In genomic region chr1:43622901-43623780, GRCh38 we compare ENCODE assay signal across 27 cellular contexts. TPM values are rescaled to one million over a fixed set of nuclear protein-coding genes. Genes with fewer than 3 reads are reported as not detected.
DNase-seq lines count a peak whose midpoint lies in the region; ATAC-seq and TF ChIP-seq lines count a peak whose summit lies in the region.
"Had no signal": no experiment of that assay in that cellular context is flagged by ENCODE, and none has a peak within 500 bp of the region (broad histone marks: within the 10 kb centered on the region; RNA-seq: fewer than 3 reads in every experiment).

No MANE protein-coding gene starts in this region.

- H3F3A ChIP-seq in smooth muscle cell (ENCODE audit: low read depth), result no peaks in the 10 kb centered on the region

- H3K9me3 Mint-ChIP-seq in Calu3 (ENCODE audit: low read depth, unreplicated experiment), result no peaks in the 10 kb centered on the region
- H3K9me3 Mint-ChIP-seq in glutamatergic neuron (ENCODE audit: unreplicated experiment), result peaks cover 1% of the 10 kb centered on the region
- no peaks in the 10 kb centered on the region for H3K9me3 Mint-ChIP-seq in T-helper 2 cell treated with Interferon-gamma antibody and Interleukin-4, amounts not matched to agents 5 μg/mL and 100 μg/mL, for 36 hours
- H3K9me3 Mint-ChIP-seq: dendritic cell treated with granulocyte-macrophage colony-stimulating factor and Interleukin-4, amounts not matched to agents 40 ng/mL and 50 ng/mL, for 4 days; HFFc6; immature natural killer cell had no signal

- H3K4me1 ChIP-seq in smooth muscle cell (ENCODE audit: low read depth), result no peaks in the 10 kb centered on the region
- peaks cover 0 to 5% (median 0%) of the 10 kb centered on the region in 4 donors for H3K4me1 ChIP-seq in tibial nerve
- H3K4me1 ChIP-seq: esophagus squamous epithelium, gastroesophageal sphincter, SJCRH30, upper lobe of right lung had no signal

- no peaks in the 10 kb centered on the region for H3K9me3 ChIP-seq in smooth muscle cell (replicated peaks; ENCODE audit: low read depth)
- no peaks in the 10 kb centered on the region for H3K9me3 ChIP-seq in tibial nerve
- H3K9me3 ChIP-seq: esophagus squamous epithelium, gastroesophageal sphincter, SJCRH30, upper lobe of right lung had no signal

- CTCF ChIA-PET in Calu3 (lab: Charles Lee), result no interaction called here
- CTCF ChIA-PET in RWPE1 (lab: Yijun Ruan, JAX), result no interaction called here

- H3K79me2 ChIP-seq in smooth muscle cell (ENCODE audit: low read depth), result no peaks in the 10 kb centered on the region

- H3K27ac Mint-ChIP-seq in Calu3 (ENCODE audit: unreplicated experiment) (no peak overlapping the region), glutamatergic neuron (ENCODE audit: unreplicated experiment) (peak overlapping the region; percentile 18)
- no peak overlapping the region for H3K27ac Mint-ChIP-seq in T-helper 2 cell treated with Interferon-gamma antibody and Interleukin-4, amounts not matched to agents 5 μg/mL and 100 μg/mL, for 36 hours
- H3K27ac Mint-ChIP-seq: activated naive CD8-positive, alpha-beta T cell; dendritic cell treated with granulocyte-macrophage colony-stimulating factor and Interleukin-4, amounts not matched to agents 40 ng/mL and 50 ng/mL, for 4 days; HFFc6; immature natural killer cell; naive thymus-derived CD4-positive, alpha-beta T cell had no signal

- H3K27ac ChIP-seq in RWPE1 (peak overlapping the region; percentile 44), smooth muscle cell (ENCODE audit: low read depth) (peak overlapping the region; percentile 27), tibial nerve (no peak overlapping the region)
- H3K27ac ChIP-seq: esophagus squamous epithelium, gastroesophageal sphincter, SJCRH30, upper lobe of right lung had no signal

- TF ChIP-seq POLR2A in tibial nerve (IDR thresholded peaks at IDR 0.05), result no peak

- H3K36me3 ChIP-seq in smooth muscle cell (ENCODE audit: low read depth), result no peaks in the 10 kb centered on the region
- H3K36me3 ChIP-seq in tibial nerve, result peaks cover 0 to 73% (median 2%) of the 10 kb centered on the region in 3 donors
- H3K36me3 ChIP-seq: upper lobe of right lung had no signal

- no peak overlapping the region for H3K4me3 ChIP-seq in smooth muscle cell
- H3K4me3 ChIP-seq in tibial nerve, result no peak overlapping the region
- H3K4me3 ChIP-seq: esophagus squamous epithelium, gastroesophageal sphincter, SJCRH30, upper lobe of right lung had no signal

- no peaks in the 10 kb centered on the region for H3K27me3 Mint-ChIP-seq in Calu3 (ENCODE audit: unreplicated experiment)
- H3K27me3 Mint-ChIP-seq in glutamatergic neuron (ENCODE audit: unreplicated experiment), result peaks cover 1% of the 10 kb centered on the region
- H3K27me3 Mint-ChIP-seq in T-helper 2 cell treated with Interferon-gamma antibody and Interleukin-4, amounts not matched to agents 5 μg/mL and 100 μg/mL, for 36 hours (ENCODE audit: low read depth), result peaks cover 2% of the 10 kb centered on the region
- H3K27me3 Mint-ChIP-seq: dendritic cell treated with granulocyte-macrophage colony-stimulating factor and Interleukin-4, amounts not matched to agents 40 ng/mL and 50 ng/mL, for 4 days had no signal

- BruUV-seq in Calu3 (replicated peaks; lab: Mats Ljungman, UMichigan), result TSS peak; percentile 88

- ATAC-seq in HG03135 (IDR thresholded peaks at IDR 0.05; ENCODE audit: unreplicated experiment), result no peak
- ATAC-seq: gastroesophageal sphincter; naive thymus-derived CD4-positive, alpha-beta T cell; upper lobe of right lung had no signal

- TF ChIP-seq EP300 in tibial nerve (IDR thresholded peaks at IDR 0.05), result no peak

- 93% methylated on average over 13 of the region's 13 CpGs for WGBS in smooth muscle cell (ENCODE audit: low lambda C conversion rate)
- 90 to 91% methylated on average over 13 of the region's 13 CpGs for WGBS in tibial nerve, 2 donors

- no peak overlapping the region for H3K4me2 ChIP-seq in smooth muscle cell

- H3K27me3 ChIP-seq in smooth muscle cell (ENCODE audit: low read depth) (no peaks in the 10 kb centered on the region), tibial nerve (no peaks in the 10 kb centered on the region)
- H3K27me3 ChIP-seq: esophagus squamous epithelium, gastroesophageal sphincter, SJCRH30, upper lobe of right lung had no signal

- intact Hi-C loops in Calu3 (cut with micrococcal nuclease; ENCODE audit: unreplicated experiment), result no loop called here

- H2AFZ ChIP-seq in smooth muscle cell (ENCODE audit: low read depth), result no peak overlapping the region

- H3K9ac ChIP-seq in smooth muscle cell (ENCODE audit: low read depth), result no peak overlapping the region

- no peak for DNase-seq in Calu3
- no peak for DNase-seq in RWPE1 (ENCODE audit: low spot score)
- DNase-seq in glutamatergic neuron, result no peak
- no peak for DNase-seq in smooth muscle cell (lab: John Stamatoyannopoulos, UW; ENCODE audit: unreplicated experiment)
- no peak for DNase-seq in T-helper 2 cell treated with Interferon-gamma antibody and Interleukin-4, amounts not matched to agents 5 μg/mL and 100 μg/mL, for 36 hours (ENCODE audit: low spot score)
- DNase-seq in tibial nerve (ENCODE audit: low spot score in 2 of 2), result no peak
- DNase-seq: activated CD4-positive, alpha-beta T cell treated with anti-CD3 and anti-CD28 coated beads, Interleukin-2, amount 50 U/mL, for 4 hours; activated CD4-positive, CD25-positive, alpha-beta regulatory T cell; central memory CD4-positive, alpha-beta T cell; esophagus squamous epithelium; HFFc6; immature natural killer cell; KBM-7; MM.1S; naive thymus-derived CD4-positive, alpha-beta T cell; NCI-H1417 treated with DMSO at 0.1 percent for 48 hours; NCI-H2081; NCI-H226; NCI-H69; SJCRH30; stimulated activated CD4-positive, alpha-beta T cell treated with anti-CD3 and anti-CD28 coated beads, Interleukin-12 subunit alpha, Interleukin-12 subunit beta, amount 100 ng/mL, for 4 hours; stimulated activated CD4-positive, alpha-beta T cell treated with anti-CD3 and anti-CD28 coated beads, Interleukin-4, amount 100 ng/mL, for 1 hour; upper lobe of right lung had no signal

- H3K4me1 Mint-ChIP-seq in Calu3 (ENCODE audit: low read depth, unreplicated experiment), result no peaks in the 10 kb centered on the region
- H3K4me1 Mint-ChIP-seq in glutamatergic neuron (ENCODE audit: low read depth, unreplicated experiment), result peaks cover 1% of the 10 kb centered on the region
- H3K4me1 Mint-ChIP-seq in T-helper 2 cell treated with Interferon-gamma antibody and Interleukin-4, amounts not matched to agents 5 μg/mL and 100 μg/mL, for 36 hours (ENCODE audit: low read depth), result no peaks in the 10 kb centered on the region
- H3K4me1 Mint-ChIP-seq: immature natural killer cell; naive thymus-derived CD4-positive, alpha-beta T cell had no signal

- H3K36me3 Mint-ChIP-seq in Calu3 (ENCODE audit: insufficient read depth, unreplicated experiment) (peaks cover 47% of the 10 kb centered on the region), glutamatergic neuron (ENCODE audit: unreplicated experiment) (no peaks in the 10 kb centered on the region)
- H3K36me3 Mint-ChIP-seq in T-helper 2 cell treated with Interferon-gamma antibody and Interleukin-4, amounts not matched to agents 5 μg/mL and 100 μg/mL, for 36 hours (ENCODE audit: low read depth), result no peaks in the 10 kb centered on the region
- H3K36me3 Mint-ChIP-seq: activated naive CD8-positive, alpha-beta T cell; immature natural killer cell; naive thymus-derived CD4-positive, alpha-beta T cell had no signal

- H3K4me3 Mint-ChIP-seq in Calu3 (ENCODE audit: low read depth, unreplicated experiment) (no peak overlapping the region), glutamatergic neuron (ENCODE audit: unreplicated experiment) (no peak overlapping the region)
- H3K4me3 Mint-ChIP-seq in T-helper 2 cell treated with Interferon-gamma antibody and Interleukin-4, amounts not matched to agents 5 μg/mL and 100 μg/mL, for 36 hours, result no peak overlapping the region
- H3K4me3 Mint-ChIP-seq: activated naive CD8-positive, alpha-beta T cell; dendritic cell treated with granulocyte-macrophage colony-stimulating factor and Interleukin-4, amounts not matched to agents 40 ng/mL and 50 ng/mL, for 4 days; HFFc6; immature natural killer cell; naive thymus-derived CD4-positive, alpha-beta T cell had no signal

- POLR2A ChIA-PET in RWPE1 (lab: Yijun Ruan, JAX; ENCODE audit: low non-redundant PET), result no interaction called here

- no peak for TF ChIP-seq CTCF in Calu3 (IDR thresholded peaks at IDR 0.05; ENCODE audit: unreplicated experiment)
- TF ChIP-seq CTCF in RWPE1 (conservative IDR thresholded peaks at IDR 0.05; ENCODE audit: low read depth), result no peak
- no peak for TF ChIP-seq CTCF in glutamatergic neuron (IDR thresholded peaks at IDR 0.05; ENCODE audit: partially characterized antibody, unreplicated experiment)
- no peak for TF ChIP-seq CTCF in smooth muscle cell (IDR thresholded peaks at IDR 0.05; ENCODE audit: borderline replicate concordance, insufficient read depth, poor library complexity, severe bottlenecking)
- no peak for TF ChIP-seq CTCF in tibial nerve (IDR thresholded peaks at IDR 0.05)

- H4K20me1 ChIP-seq in smooth muscle cell (ENCODE audit: low read depth), result peaks cover 5% of the 10 kb centered on the region

RNA-seq across cellular contexts. Expression of gene KDM4A, which starts 26.8 kb away (rescaled TPM):
- total RNA-seq in Calu3 (2022) (46.4 and 47.9 TPM in 2 replicates), glutamatergic neuron (ENCODE audit: unreplicated experiment) (112 TPM), smooth muscle cell (19.3 and 24.5 TPM in 2 replicates), tibial nerve (10 to 100 TPM; 24.3 to 40.8 (median 32.8) TPM)
- polyA plus RNA-seq in smooth muscle cell, result 17.8 and 20.6 TPM in 2 replicates

Comparison
In these comparisons a context has a peak if more than half of its experiments do, and no peak if none do; other contexts are left out.
1. H3K27ac ChIP-seq: peak in RWPE1 (single experiment) and smooth muscle cell (single experiment); none in tibial nerve (0 of 4).